Comparison of ENCODE assay signal across 13 cellular contexts in genomic region chr6:30886897-30887255, GRCh38. TPM values are rescaled to one million over a fixed set of nuclear protein-coding genes. Genes with fewer than 3 reads are reported as not detected.
DNase-seq lines count a peak whose midpoint lies in the region; ATAC-seq, FAIRE-seq and TF ChIP-seq lines count a peak whose summit lies in the region.
"Had no signal": no experiment of that assay in that cellular context is flagged by ENCODE, and none has a peak within 500 bp of the region (broad histone marks: within the 10 kb centered on the region; RNA-seq: fewer than 3 reads in every experiment).

No MANE protein-coding gene starts in this region.

- intact Hi-C loops in PC-9 (cut with micrococcal nuclease; ENCODE audit: unreplicated experiment): no loop called here
- intact Hi-C loops in esophagus muscularis mucosa (cut with DNase I): loop anchor here (10.0 kb wide), 1 partner anchor 202 kb away; the partner anchor contains the start of gene PPP1R18

- no peak overlapping the region for H4K12ac ChIP-seq in trophoblast cell (ENCODE audit: low read depth, low read length)

- peaks cover 70% of the 10 kb centered on the region for H3K79me2 ChIP-seq in PC-9 (ENCODE audit: low read depth)
- H3K79me2 ChIP-seq in trophoblast cell (ENCODE audit: control insufficient read depth, insufficient read depth, low read length, poor library complexity): peaks cover 30% of the 10 kb centered on the region

- H3K4me2 ChIP-seq in PC-9 (peak overlapping the region; percentile 96), trophoblast cell (ENCODE audit: low read length) (peak overlapping the region; percentile 59)

- no peak for FAIRE-seq in small intestine (lab: Jason Lieb, UNC)
- FAIRE-seq: GM12891 had no signal

- no peak overlapping the region for H2AFZ ChIP-seq in PC-9
- no peak overlapping the region for H2AFZ ChIP-seq in trophoblast cell (ENCODE audit: insufficient read depth, low read length, poor library complexity)

- peaks cover 44% of the 10 kb centered on the region for H3F3A ChIP-seq in PC-9 (ENCODE audit: insufficient read depth, low read depth)

- no peak for TF ChIP-seq POLR2A in esophagus muscularis mucosa (IDR thresholded peaks at IDR 0.05; ENCODE audit: low read depth)

- H4K91ac ChIP-seq in trophoblast cell (ENCODE audit: low read depth, low read length): no peak overlapping the region

- POLR2A ChIA-PET in PC-9 (lab: Charles Lee; ENCODE audit: unreplicated experiment): interaction anchor here (0.7 kb wide), 1 partner anchor 43 kb away, joined by 4 read pairs; no protein-coding TSS in a partner anchor

- H4K20me1 ChIP-seq in PC-9 (ENCODE audit: insufficient read depth): peaks cover 46% of the 10 kb centered on the region

- DNase-seq in PC-9 (no peak), esophagus muscularis mucosa (ENCODE audit: extremely low spot score) (no peak), trophoblast cell (no peak), small intestine (no peak), NCI-H1694 (lab: John Stamatoyannopoulos, UW) (no peak)
- DNase-seq in stimulated activated CD4-positive, alpha-beta T cell treated with anti-CD3 and anti-CD28 coated beads, Interleukin-15, amount 100 ng/mL, for 24 hours: no peak
- DNase-seq: activated CD8-positive, alpha-beta T cell treated with anti-CD3 and anti-CD28 coated beads, Interleukin-2, amount 10 ng/mL, durations not matched to agents 7 days and 5 days; brain microvascular endothelial cell; Kasumi-1 had no signal

- H3K36me3 ChIP-seq in PC-9 (ENCODE audit: low read depth) (peaks cover 17% of the 10 kb centered on the region; the same call in 1 of the 2 replicates), esophagus muscularis mucosa (peaks cover 0 to 30% (median 19%) of the 10 kb centered on the region in 4 donors), trophoblast cell (ENCODE audit: control insufficient read depth in 1 of 2, insufficient read depth in 2 of 2, low read length in 2 of 2) (peaks cover 35% of the 10 kb centered on the region in 2 experiments), small intestine (ENCODE audit: control insufficient read depth in 2 of 2, insufficient read depth in 2 of 2, low read length in 2 of 2) (peaks cover 0 to 15% of the 10 kb centered on the region in 2 donors)
- H3K36me3 ChIP-seq: brain microvascular endothelial cell had no signal

- H3K23ac ChIP-seq in trophoblast cell (ENCODE audit: low read length): no peak overlapping the region

- no peak for TF ChIP-seq EP300 in esophagus muscularis mucosa (IDR thresholded peaks at IDR 0.05)

- peak overlapping the region; percentile 64 for H3K4ac ChIP-seq in trophoblast cell (ENCODE audit: low read depth, low read length)

- no peaks in the 10 kb centered on the region for H3K27me3 ChIP-seq in PC-9 (ENCODE audit: insufficient read depth, low read depth)
- no peaks in the 10 kb centered on the region for H3K27me3 ChIP-seq in esophagus muscularis mucosa
- H3K27me3 ChIP-seq in trophoblast cell (ENCODE audit: insufficient read depth, low read length): no peaks in the 10 kb centered on the region
- no peaks in the 10 kb centered on the region for H3K27me3 ChIP-seq in small intestine (ENCODE audit: control insufficient read depth in 2 of 2, insufficient read depth in 2 of 2, low read length in 2 of 2)
- H3K27me3 ChIP-seq: brain microvascular endothelial cell, SJSA1 had no signal

- no peak overlapping the region for H4K8ac ChIP-seq in trophoblast cell (ENCODE audit: low read depth, low read length)

- H2BK12ac ChIP-seq in trophoblast cell (ENCODE audit: low read length): no peak overlapping the region

- no peak overlapping the region for H2AK5ac ChIP-seq in trophoblast cell (ENCODE audit: low read length)

- H2BK5ac ChIP-seq in trophoblast cell (ENCODE audit: low read depth, low read length, poor library complexity): no peak overlapping the region

- no peak overlapping the region for H3K18ac ChIP-seq in trophoblast cell (ENCODE audit: low read length)

- no peak for ATAC-seq in HG03342 (IDR thresholded peaks at IDR 0.05; ENCODE audit: unreplicated experiment)
- ATAC-seq: activated CD8-positive, alpha-beta T cell treated with anti-CD3 and anti-CD28 coated beads, Interleukin-2, amount 10 ng/mL, durations not matched to agents 7 days and 5 days had no signal

- no peak overlapping the region for H3K14ac ChIP-seq in trophoblast cell (ENCODE audit: low read length)

- peaks cover 37% of the 10 kb centered on the region for H3K4me1 ChIP-seq in PC-9 (replicated peaks; ENCODE audit: insufficient read depth)
- peaks cover 34 to 74% (median 59%) of the 10 kb centered on the region in 4 donors for H3K4me1 ChIP-seq in esophagus muscularis mucosa
- H3K4me1 ChIP-seq in trophoblast cell (ENCODE audit: control insufficient read depth in 1 of 2, insufficient read depth in 2 of 2, low read length in 2 of 2): peaks cover 25 to 34% of the 10 kb centered on the region in 2 experiments
- H3K4me1 ChIP-seq in small intestine (ENCODE audit: control insufficient read depth in 2 of 2, insufficient read depth in 1 of 2, low read depth in 1 of 2, low read length in 1 of 2): peaks cover 0 to 3% of the 10 kb centered on the region in 2 donors

- H3K9me2 ChIP-seq in PC-9 (ENCODE audit: insufficient read depth): no peaks in the 10 kb centered on the region

- H2BK120ac ChIP-seq in trophoblast cell (ENCODE audit: insufficient read depth, low read length, poor library complexity): no peak overlapping the region

- H3K27ac ChIP-seq in C4-2B: peak overlapping the region; percentile 94
- H3K27ac ChIP-seq in PC-9: peak overlapping the region; percentile 94
- H3K27ac ChIP-seq in esophagus muscularis mucosa (replicated peaks in 1 of 4): peak overlapping the region; percentile 85 to 93 (median 90)
- H3K27ac ChIP-seq in trophoblast cell (ENCODE audit: low read depth, low read length): no peak overlapping the region
- H3K27ac ChIP-seq in small intestine (ENCODE audit: low read depth in 1 of 2, low read length in 1 of 2): peak overlapping the region in 1 of 2 donors; percentile 91

- TF ChIP-seq CTCF in C4-2B (conservative IDR thresholded peaks at IDR 0.05) (no peak), PC-9 (conservative IDR thresholded peaks at IDR 0.05) (no peak), esophagus muscularis mucosa (IDR thresholded peaks at IDR 0.05) (no peak)

- CTCF ChIA-PET in PC-9 (lab: Charles Lee): interaction anchor here (1.1 kb wide), 1 partner anchor 184 kb away, joined by 3 read pairs; no protein-coding TSS in a partner anchor

- peaks cover 42% of the 10 kb centered on the region for H3K79me1 ChIP-seq in trophoblast cell (ENCODE audit: low read length)

- no TSS peak for BruUV-seq in PC-9 (replicated peaks; lab: Mats Ljungman, UMichigan)

- H3K9me3 ChIP-seq in PC-9 (ENCODE audit: insufficient read depth, low read depth) (no peaks in the 10 kb centered on the region), esophagus muscularis mucosa (no peaks in the 10 kb centered on the region), trophoblast cell (ENCODE audit: insufficient read depth, low read depth, low read length) (no peaks in the 10 kb centered on the region), small intestine (ENCODE audit: control insufficient read depth, low read depth) (no peaks in the 10 kb centered on the region)
- H3K9me3 ChIP-seq: SJSA1 had no signal

- H3K9ac ChIP-seq in trophoblast cell (ENCODE audit: low read length): no peak overlapping the region

- peak overlapping the region; percentile 98; the same call in 1 of the 2 replicates for H3K4me3 ChIP-seq in PC-9
- H3K4me3 ChIP-seq in esophagus muscularis mucosa: no peak overlapping the region
- no peak overlapping the region for H3K4me3 ChIP-seq in trophoblast cell (ENCODE audit: low read depth, low read length)
- no peak overlapping the region for H3K4me3 ChIP-seq in small intestine (ENCODE audit: low read depth in 1 of 2, low read length in 2 of 2)

RNA-seq across cellular contexts. Expression of gene DDR1, which starts 2.6 kb away (rescaled TPM):
- total RNA-seq in PC-9 (2021): 267 and 269 TPM in 2 replicates
- total RNA-seq in esophagus muscularis mucosa: 10 to 100 TPM; 10.4 to 37.9 (median 23.3) TPM
- polyA plus RNA-seq in trophoblast cell (2013): 137 and 142 TPM in 2 replicates
- polyA plus RNA-seq in small intestine: 10 to 100 TPM; 45.7 to 73.4 (median 59.5) TPM

RNA-seq across cellular contexts. Expression of gene GTF2H4, which starts 21.1 kb away (rescaled TPM):
- total RNA-seq in PC-9 (2021) (31.3 and 43.9 TPM in 2 replicates), esophagus muscularis mucosa (10 to 100 TPM in 1 of 4 donors, 1 to 10 TPM in 3; 6.3 to 15.4 (median 8.2) TPM)
- polyA plus RNA-seq in trophoblast cell (2013): 38.3 and 38.5 TPM in 2 replicates
- polyA plus RNA-seq in small intestine: 10 to 100 TPM; 21.5 to 22.2 (median 22.1) TPM

RNA-seq across cellular contexts. Expression of gene VARS2, which starts 27.2 kb away (rescaled TPM):
- total RNA-seq in PC-9 (2021) (59.4 and 60.3 TPM in 2 replicates), esophagus muscularis mucosa (10 to 100 TPM in 3 of 4 donors, 1 to 10 TPM in 1; 6.6 to 16.9 (median 12.6) TPM)
- polyA plus RNA-seq in trophoblast cell (2013): 10.5 and 10.6 TPM in 2 replicates
- polyA plus RNA-seq in small intestine: 10 to 100 TPM; 25.4 to 54.9 (median 42.0) TPM

RNA-seq across cellular contexts. Expression of gene SFTA2, which starts 45.1 kb away (rescaled TPM):
- total RNA-seq in PC-9 (2021) (0.72 and 0.75 TPM in 2 replicates), esophagus muscularis mucosa (1 to 10 TPM in 1 of 4 donors, not detected in 3; 1.1 TPM)
- not detected in 2 replicates for polyA plus RNA-seq in trophoblast cell (2013)
- polyA plus RNA-seq in small intestine: 1 to 10 TPM in 2 of 3 donors, not detected in 1; 1.6 to 3.2 TPM
- total RNA-seq: activated CD8-positive, alpha-beta T cell treated with anti-CD3 and anti-CD28 coated beads, Interleukin-2, amount 10 ng/mL, durations not matched to agents 7 days and 5 days; SJSA1 had no signal

RNA-seq across cellular contexts. Expression of gene MUCL3, which starts 53.9 kb away (rescaled TPM):
- total RNA-seq in PC-9 (2021) (not detected in 2 replicates), esophagus muscularis mucosa (not detected)
- polyA plus RNA-seq in trophoblast cell (2013): 0.01 and 0.03 TPM in 2 replicates
- polyA plus RNA-seq in small intestine: 1 to 10 TPM in 2 of 3 donors, under 1 TPM in 1; 0.01 to 1.1 (median 1.1) TPM
- total RNA-seq: activated CD8-positive, alpha-beta T cell treated with anti-CD3 and anti-CD28 coated beads, Interleukin-2, amount 10 ng/mL, durations not matched to agents 7 days and 5 days; SJSA1 had no signal
